ENCODE assay signal across 33 cellular contexts in the genomic region with DNA sequence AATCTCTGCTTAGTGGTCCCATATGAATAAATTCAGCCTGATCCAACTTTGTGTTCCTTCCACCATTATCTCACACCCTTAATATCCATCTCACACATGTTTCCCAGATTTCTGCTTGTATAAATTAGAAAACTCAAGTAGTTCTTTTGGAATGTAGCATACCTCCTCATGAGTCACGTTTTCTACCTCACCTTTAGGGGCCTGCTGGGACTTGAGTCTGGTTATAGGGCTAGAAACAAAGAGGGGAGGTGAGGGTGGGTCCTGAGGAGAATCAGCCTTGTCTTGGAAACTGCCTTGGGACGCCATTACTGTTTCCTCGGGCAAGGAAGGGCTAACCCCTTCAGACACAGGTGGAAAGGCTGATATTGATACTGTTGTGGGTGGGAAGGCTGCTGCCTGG. TPM values are rescaled to one million over a fixed set of nuclear protein-coding genes. Genes with fewer than 3 reads are reported as not detected.
"Had no signal": no experiment of that assay in that cellular context is flagged by ENCODE, and none has a peak within 500 bp of the region (broad histone marks: within the 10 kb centered on the region; RNA-seq: fewer than 3 reads in every experiment).

No MANE protein-coding gene starts in this region.

- H3K4me3 Mint-ChIP-seq: activated B cell treated with CpG ODN at 0.5 μM for 24 hours; activated CD8-positive, alpha-beta T cell treated with anti-CD3 and anti-CD28 coated beads for 36 hours; activated naive CD8-positive, alpha-beta T cell; activated T-cell treated with anti-CD3 and anti-CD28 coated beads, Interleukin-2, amount 50 U/mL, for 4 hours; activated T-helper 17 cell treated with anti-CD3 and anti-CD28 coated beads, Interleukin-2, amount 50 U/mL, for 72 hours; central memory CD8-positive, alpha-beta T cell; dendritic cell treated with granulocyte-macrophage colony-stimulating factor and Interleukin-4, amounts not matched to agents 40 ng/mL and 50 ng/mL, for 4 days; T-helper 17 cell; T-helper 2 cell treated with Interferon-gamma antibody and Interleukin-4, amounts not matched to agents 5 μg/mL and 100 μg/mL, for 36 hours had no signal

- H3K4me1 Mint-ChIP-seq: activated B cell treated with CpG ODN at 0.5 μM for 24 hours; activated T-helper 17 cell treated with anti-CD3 and anti-CD28 coated beads, Interleukin-2, amount 50 U/mL, for 72 hours; central memory CD8-positive, alpha-beta T cell; T-helper 17 cell had no signal

- H3K36me3 Mint-ChIP-seq: activated naive CD8-positive, alpha-beta T cell had no signal

- H3K4me3 ChIP-seq: adrenal gland, body of pancreas, coronary artery, dorsolateral prefrontal cortex, gastrocnemius medialis, heart left ventricle had no signal

- H3K36me3 ChIP-seq: adrenal gland, gastrocnemius medialis, heart left ventricle, WERI-Rb-1 had no signal

- DNase-seq: activated B cell treated with CpG ODN at 0.5 μM for 24 hours; activated CD4-positive, alpha-beta T cell treated with anti-CD3 and anti-CD28 coated beads for 48 hours; activated CD4-positive, alpha-beta T cell treated with anti-CD3 and anti-CD28 coated beads, Interleukin-2, amount 50 U/mL, for 1 hour; activated CD4-positive, alpha-beta T cell treated with anti-CD3 and anti-CD28 coated beads, Interleukin-2, amount 50 U/mL, for 48 hours; activated CD8-positive, alpha-beta memory T cell treated with anti-CD3 and anti-CD28 coated beads for 24 hours; activated CD8-positive, alpha-beta T cell treated with anti-CD3 and anti-CD28 coated beads for 36 hours; activated effector memory CD4-positive, alpha-beta T cell treated with Interleukin-2 at 50 U/mL for 16 hours; activated gamma-delta T cell treated with Interleukin-2 at 50 U/mL for 16 hours; activated naive CD4-positive, alpha-beta T cell treated with anti-CD3 and anti-CD28 coated beads, Interleukin-2, amount 50 U/mL, for 16 hours; activated naive CD4-positive, alpha-beta T cell treated with Interleukin-2 at 50 U/mL for 16 hours; activated T-cell treated with anti-CD3 and anti-CD28 coated beads, Interleukin-2, amount 50 U/mL, for 4 hours; adrenal gland; amygdala; aorta; body of pancreas; dorsolateral prefrontal cortex; effector memory CD4-positive, alpha-beta T cell; foreskin fibroblast; gastrocnemius medialis; glutamatergic neuron; heart left ventricle; T-helper 1 cell; T-helper 17 cell; T1000; WERI-Rb-1 had no signal

- H3K27me3 ChIP-seq: adrenal gland, body of pancreas, dorsolateral prefrontal cortex, gastrocnemius medialis, heart left ventricle had no signal

- H3K9me3 ChIP-seq: adrenal gland, body of pancreas, gastrocnemius medialis, heart left ventricle had no signal

- ATAC-seq: activated CD4-positive, CD25-positive, alpha-beta regulatory T cell treated with anti-CD3 and anti-CD28 coated beads, Interleukin-2, amount 50 U/mL, for 24 hours; activated CD8-positive, alpha-beta T cell treated with anti-CD3 and anti-CD28 coated beads for 36 hours; activated T-cell treated with anti-CD3 and anti-CD28 coated beads, Interleukin-2, amount 50 U/mL, for 4 hours; activated T-helper 17 cell treated with anti-CD3 and anti-CD28 coated beads, Interleukin-2, amount 50 U/mL, for 72 hours; body of pancreas; esophagus mucosa; gastrocnemius medialis; heart left ventricle; T-helper 17 cell had no signal

- H3K27ac ChIP-seq: adrenal gland, body of pancreas, coronary artery, dorsolateral prefrontal cortex, gastrocnemius medialis, heart left ventricle, WERI-Rb-1 had no signal

- H3K4me1 ChIP-seq: adrenal gland, body of pancreas, gastrocnemius medialis, heart left ventricle had no signal

- H3K27ac Mint-ChIP-seq: activated B cell treated with CpG ODN at 0.5 μM for 24 hours; activated CD8-positive, alpha-beta T cell treated with anti-CD3 and anti-CD28 coated beads for 36 hours; activated naive CD8-positive, alpha-beta T cell; activated T-helper 17 cell treated with anti-CD3 and anti-CD28 coated beads, Interleukin-2, amount 50 U/mL, for 72 hours; dendritic cell treated with granulocyte-macrophage colony-stimulating factor and Interleukin-4, amounts not matched to agents 40 ng/mL and 50 ng/mL, for 4 days; T-helper 17 cell; T-helper 2 cell treated with Interferon-gamma antibody and Interleukin-4, amounts not matched to agents 5 μg/mL and 100 μg/mL, for 36 hours had no signal

- H3K9me3 Mint-ChIP-seq: activated B cell treated with CpG ODN at 0.5 μM for 24 hours; activated CD8-positive, alpha-beta T cell treated with anti-CD3 and anti-CD28 coated beads for 36 hours; activated T-cell treated with anti-CD3 and anti-CD28 coated beads, Interleukin-2, amount 50 U/mL, for 4 hours; central memory CD8-positive, alpha-beta T cell; dendritic cell treated with granulocyte-macrophage colony-stimulating factor and Interleukin-4, amounts not matched to agents 40 ng/mL and 50 ng/mL, for 4 days; T-helper 2 cell treated with Interferon-gamma antibody and Interleukin-4, amounts not matched to agents 5 μg/mL and 100 μg/mL, for 36 hours had no signal

RNA-seq across cellular contexts. Expression of a gene that starts 51.1 kb away (rescaled TPM):
- total RNA-seq: activated B cell treated with CpG ODN at 0.5 μM for 24 hours had no signal
